Comparison of ENCODE assay signal across 1 cellular context in genomic region chr17:74769856-74770497, GRCh38.
TF ChIP-seq lines count a peak whose summit lies in the region.

No MANE protein-coding gene starts in this region.

TF ChIP-seq in GM23338, 12 proteins besides CTCF, POLR2A, EP300 and RAD21 (continued from another document):
- TF ChIP-seq, protein P1, sequence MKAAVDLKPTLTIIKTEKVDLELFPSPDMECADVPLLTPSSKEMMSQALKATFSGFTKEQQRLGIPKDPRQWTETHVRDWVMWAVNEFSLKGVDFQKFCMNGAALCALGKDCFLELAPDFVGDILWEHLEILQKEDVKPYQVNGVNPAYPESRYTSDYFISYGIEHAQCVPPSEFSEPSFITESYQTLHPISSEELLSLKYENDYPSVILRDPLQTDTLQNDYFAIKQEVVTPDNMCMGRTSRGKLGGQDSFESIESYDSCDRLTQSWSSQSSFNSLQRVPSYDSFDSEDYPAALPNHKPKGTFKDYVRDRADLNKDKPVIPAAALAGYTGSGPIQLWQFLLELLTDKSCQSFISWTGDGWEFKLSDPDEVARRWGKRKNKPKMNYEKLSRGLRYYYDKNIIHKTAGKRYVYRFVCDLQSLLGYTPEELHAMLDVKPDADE (IDR thresholded peaks at IDR 0.05) = no peak
- no peak for TF ChIP-seq CREB1 (CRISPR knock-in tag; IDR thresholded peaks at IDR 0.05; ENCODE audit: low read depth)
- TF ChIP-seq ZNF114 (CRISPR knock-in tag; IDR thresholded peaks at IDR 0.05) = no peak
- TF ChIP-seq STAT1 (IDR thresholded peaks at IDR 0.05; ENCODE audit: unreplicated experiment) = no peak
- no peak for TF ChIP-seq JUNB (IDR thresholded peaks at IDR 0.05; ENCODE audit: unreplicated experiment)
- no peak for TF ChIP-seq ZNF331 (CRISPR knock-in tag; IDR thresholded peaks at IDR 0.05; ENCODE audit: low read depth)
- no peak for TF ChIP-seq EZH2phosphoT487 (IDR thresholded peaks at IDR 0.05; ENCODE audit: unreplicated experiment)
- TF ChIP-seq NANOG (IDR thresholded peaks at IDR 0.05; ENCODE audit: borderline replicate concordance) = no peak
- TF ChIP-seq, protein P2, sequence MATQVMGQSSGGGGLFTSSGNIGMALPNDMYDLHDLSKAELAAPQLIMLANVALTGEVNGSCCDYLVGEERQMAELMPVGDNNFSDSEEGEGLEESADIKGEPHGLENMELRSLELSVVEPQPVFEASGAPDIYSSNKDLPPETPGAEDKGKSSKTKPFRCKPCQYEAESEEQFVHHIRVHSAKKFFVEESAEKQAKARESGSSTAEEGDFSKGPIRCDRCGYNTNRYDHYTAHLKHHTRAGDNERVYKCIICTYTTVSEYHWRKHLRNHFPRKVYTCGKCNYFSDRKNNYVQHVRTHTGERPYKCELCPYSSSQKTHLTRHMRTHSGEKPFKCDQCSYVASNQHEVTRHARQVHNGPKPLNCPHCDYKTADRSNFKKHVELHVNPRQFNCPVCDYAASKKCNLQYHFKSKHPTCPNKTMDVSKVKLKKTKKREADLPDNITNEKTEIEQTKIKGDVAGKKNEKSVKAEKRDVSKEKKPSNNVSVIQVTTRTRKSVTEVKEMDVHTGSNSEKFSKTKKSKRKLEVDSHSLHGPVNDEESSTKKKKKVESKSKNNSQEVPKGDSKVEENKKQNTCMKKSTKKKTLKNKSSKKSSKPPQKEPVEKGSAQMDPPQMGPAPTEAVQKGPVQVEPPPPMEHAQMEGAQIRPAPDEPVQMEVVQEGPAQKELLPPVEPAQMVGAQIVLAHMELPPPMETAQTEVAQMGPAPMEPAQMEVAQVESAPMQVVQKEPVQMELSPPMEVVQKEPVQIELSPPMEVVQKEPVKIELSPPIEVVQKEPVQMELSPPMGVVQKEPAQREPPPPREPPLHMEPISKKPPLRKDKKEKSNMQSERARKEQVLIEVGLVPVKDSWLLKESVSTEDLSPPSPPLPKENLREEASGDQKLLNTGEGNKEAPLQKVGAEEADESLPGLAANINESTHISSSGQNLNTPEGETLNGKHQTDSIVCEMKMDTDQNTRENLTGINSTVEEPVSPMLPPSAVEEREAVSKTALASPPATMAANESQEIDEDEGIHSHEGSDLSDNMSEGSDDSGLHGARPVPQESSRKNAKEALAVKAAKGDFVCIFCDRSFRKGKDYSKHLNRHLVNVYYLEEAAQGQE (IDR thresholded peaks at IDR 0.05; ENCODE audit: unreplicated experiment) = no peak
- no peak for TF ChIP-seq EZH2 (IDR thresholded peaks at IDR 0.05; ENCODE audit: low read depth, unreplicated experiment)
- no peak; the same call in 1 of the 2 replicates for TF ChIP-seq POLR2AphosphoS5 (IDR thresholded peaks at IDR 0.05; ENCODE audit: low read depth)
